8 cellular contexts compared by ENCODE assay signal in genomic region chr3:52456169-52456799, GRCh38. TPM values are rescaled to one million over a fixed set of nuclear protein-coding genes. Genes with fewer than 3 reads are reported as not detected.
DNase-seq lines count a peak whose midpoint lies in the region; ATAC-seq lines count a peak whose summit lies in the region.

No MANE protein-coding gene starts in this region.

- no peak for ATAC-seq in GM21529 (IDR thresholded peaks at IDR 0.05; ENCODE audit: unreplicated experiment)
- no peak for ATAC-seq in HG02938 (IDR thresholded peaks at IDR 0.05; ENCODE audit: unreplicated experiment)

- H3K4me1 ChIP-seq in effector memory CD4-positive, alpha-beta T cell (ENCODE audit: control insufficient read depth, insufficient read depth, low read length, poor library complexity, severe bottlenecking) = peaks cover 27% of the 10 kb centered on the region
- H3K4me1 ChIP-seq in mesodermal cell (ENCODE audit: control insufficient read depth, insufficient read depth, low read length, poor library complexity, severe bottlenecking) (peaks cover 14% of the 10 kb centered on the region), urinary bladder (ENCODE audit: insufficient read depth) (no peaks in the 10 kb centered on the region)

- no peaks in the 10 kb centered on the region for H3K27me3 ChIP-seq in effector memory CD4-positive, alpha-beta T cell (replicated peaks; ENCODE audit: control insufficient read depth, insufficient read depth, low read length, poor library complexity, severe bottlenecking)

- DNase-seq in GM04504 (ENCODE audit: low read depth) (peak; percentile 16), RKO (ENCODE audit: low spot score) (peak; percentile 22)
- no peak for DNase-seq in effector memory CD4-positive, alpha-beta T cell
- no peak for DNase-seq in stimulated activated CD4-positive, alpha-beta T cell treated with anti-CD3 and anti-CD28 coated beads, Interleukin-4, amount 100 ng/mL, for 24 hours

- WGBS in mesodermal cell (ENCODE audit: insufficient coverage in 2 of 2), 2 experiments = 0 to 2% methylated on average over 6 to 11 of the region's 13 CpGs
- 5% methylated on average over 13 of the region's 13 CpGs for WGBS in urinary bladder

- H3K36me3 ChIP-seq in effector memory CD4-positive, alpha-beta T cell (ENCODE audit: control insufficient read depth, insufficient read depth, low read length) = peaks cover 27% of the 10 kb centered on the region
- H3K36me3 ChIP-seq in mesodermal cell (ENCODE audit: control insufficient read depth, insufficient read depth, low read length) = peaks cover 47% of the 10 kb centered on the region
- peaks cover 3% of the 10 kb centered on the region for H3K36me3 ChIP-seq in urinary bladder (ENCODE audit: insufficient read depth)

- peak overlapping the region; percentile 97 for H3K4me3 ChIP-seq in effector memory CD4-positive, alpha-beta T cell (ENCODE audit: insufficient read depth, low read depth, low read length, poor library complexity, severe bottlenecking)
- H3K4me3 ChIP-seq in mesodermal cell (ENCODE audit: extremely low read depth, insufficient read depth, low read length, poor library complexity, severe bottlenecking) (peak overlapping the region; percentile 99), urinary bladder (ENCODE audit: low read depth, low read length) (peak overlapping the region; percentile 97)

- peak overlapping the region; percentile 91 for H3K27ac ChIP-seq in effector memory CD4-positive, alpha-beta T cell (ENCODE audit: insufficient read depth, low read length, poor library complexity, severe bottlenecking)
- H3K27ac ChIP-seq in mesodermal cell (ENCODE audit: low read depth, low read length, severe bottlenecking) = peak overlapping the region; percentile 62
- peak overlapping the region; percentile 82 for H3K27ac ChIP-seq in urinary bladder (ENCODE audit: low read depth)

- no peaks in the 10 kb centered on the region for H3K9me3 ChIP-seq in effector memory CD4-positive, alpha-beta T cell (ENCODE audit: control insufficient read depth, low read length)
- no peaks in the 10 kb centered on the region for H3K9me3 ChIP-seq in mesodermal cell (ENCODE audit: control insufficient read depth, low read length)

RNA-seq across cellular contexts. Expression of gene NISCH, which starts 0.9 kb away (rescaled TPM):
- polyA plus RNA-seq in mesodermal cell (2013, experiment 1 of 2) = 128 TPM
- 101 TPM for polyA plus RNA-seq in mesodermal cell (2013, experiment 2 of 2)
- 83.6 TPM for total RNA-seq in urinary bladder
- 85.3 TPM for polyA plus RNA-seq in urinary bladder

RNA-seq across cellular contexts. Expression of gene TNNC1, which starts 2.4 kb away (rescaled TPM):
- polyA plus RNA-seq in mesodermal cell (2013, experiment 1 of 2) = 12.7 TPM
- 15.9 TPM for polyA plus RNA-seq in mesodermal cell (2013, experiment 2 of 2)
- total RNA-seq in urinary bladder = 68.4 TPM
- 3.1 TPM for polyA plus RNA-seq in urinary bladder

RNA-seq across cellular contexts. Expression of gene SEMA3G, which starts 11.4 kb away (rescaled TPM):
- polyA plus RNA-seq in mesodermal cell (2013, experiment 1 of 2) = 24.5 TPM
- 16.1 TPM for polyA plus RNA-seq in mesodermal cell (2013, experiment 2 of 2)
- total RNA-seq in urinary bladder = 7.6 TPM
- 28.5 TPM for polyA plus RNA-seq in urinary bladder

RNA-seq across cellular contexts. Expression of gene STAB1, which starts 38.9 kb away (rescaled TPM):
- 14.5 TPM for polyA plus RNA-seq in mesodermal cell (2013, experiment 1 of 2)
- 8.7 TPM for polyA plus RNA-seq in mesodermal cell (2013, experiment 2 of 2)
- 73.5 TPM for total RNA-seq in urinary bladder
- 91.8 TPM for polyA plus RNA-seq in urinary bladder

RNA-seq across cellular contexts. Expression of gene PHF7, which starts 45.8 kb away (rescaled TPM):
- polyA plus RNA-seq in mesodermal cell (2013, experiment 1 of 2) = 10.6 TPM
- 12.2 TPM for polyA plus RNA-seq in mesodermal cell (2013, experiment 2 of 2)
- total RNA-seq in urinary bladder = 5.3 TPM
- polyA plus RNA-seq in urinary bladder = 6.8 TPM

Comparison
In these comparisons a context has a peak if more than half of its experiments do, and no peak if none do; other contexts are left out.
1. DNase-seq: peak in GM04504 (single experiment) and RKO (single experiment); none in effector memory CD4-positive, alpha-beta T cell (0 of 3) and stimulated activated CD4-positive, alpha-beta T cell treated with anti-CD3 and anti-CD28 coated beads, Interleukin-4, amount 100 ng/mL, for 24 hours (single experiment).
2. Peak in every context shown above with its lines, with median percentiles within 50 percentile points of each other: H3K27ac ChIP-seq and H3K4me3 ChIP-seq.